In the genomic region with DNA sequence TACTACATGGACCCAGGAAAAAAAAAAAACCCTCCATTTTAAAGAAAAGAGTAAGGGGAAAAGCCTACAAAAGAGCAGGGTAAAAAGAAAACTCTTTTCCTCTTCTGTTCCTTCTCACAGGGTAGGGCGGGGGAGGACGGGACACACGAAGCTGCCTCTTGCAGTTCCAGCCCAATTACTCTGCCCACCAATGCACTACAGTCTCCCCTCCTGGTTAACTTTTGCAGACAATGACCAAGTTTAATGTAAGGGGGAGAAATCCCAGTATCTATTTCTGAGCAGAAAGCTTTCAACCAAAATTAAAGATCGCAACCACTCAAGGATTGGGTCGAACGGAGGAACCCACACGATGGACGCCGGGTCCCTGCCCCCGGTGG, we compare ENCODE assay signal across 8 cellular contexts. TPM values are rescaled to one million over a fixed set of nuclear protein-coding genes. Genes with fewer than 3 reads are reported as not detected.
DNase-seq lines count a peak whose midpoint lies in the region; ATAC-seq and TF ChIP-seq lines count a peak whose summit lies in the region.

No MANE protein-coding gene starts in this region.

- TF ChIP-seq CTCF in 22Rv1 (IDR thresholded peaks at IDR 0.05) = no peak
- no peak for TF ChIP-seq CTCF in fibroblast of the aortic adventitia (IDR thresholded peaks at IDR 0.05; ENCODE audit: insufficient read depth, low read length)
- TF ChIP-seq CTCF in retinal pigment epithelial cell (conservative IDR thresholded peaks at IDR 0.05; ENCODE audit: low read depth, low read length) = no peak

- peaks cover 38% of the 10 kb centered on the region for H3K4me1 Mint-ChIP-seq in T-helper 17 cell

- H3K27me3 Mint-ChIP-seq in T-helper 17 cell = peaks cover 12% of the 10 kb centered on the region

- H3K27ac ChIP-seq in 22Rv1 = peak overlapping the region; percentile 66; the same call in 1 of the 2 replicates

- H3K4me3 ChIP-seq in GM08714 (ENCODE audit: low read length) (peak overlapping the region; percentile 88), fibroblast of the aortic adventitia (ENCODE audit: low read depth, low read length) (peak overlapping the region; percentile 79), retinal pigment epithelial cell (ENCODE audit: low read length) (peak overlapping the region; percentile 90)

- H3K9me3 ChIP-seq in T-helper 17 cell (ENCODE audit: control insufficient read depth, low read length, poor library complexity, severe bottlenecking) = no peaks in the 10 kb centered on the region

- H3K4me3 Mint-ChIP-seq in T-helper 17 cell = peak overlapping the region; percentile 90

- peaks cover 4% of the 10 kb centered on the region for H3K36me3 Mint-ChIP-seq in T-helper 17 cell (ENCODE audit: low read depth)

- peak overlapping the region; percentile 94 for H3K27ac Mint-ChIP-seq in T-helper 17 cell

- DNase-seq in T-helper 17 cell (no peak), fibroblast of the aortic adventitia (ENCODE audit: low read depth) (peak; percentile 40), retinal pigment epithelial cell (ENCODE audit: low read depth) (no peak), left lobe of liver (ENCODE audit: low spot score) (no peak), amygdala (lab: John Stamatoyannopoulos, UW) (no peak)

- ATAC-seq in T-helper 17 cell (no peak), left lobe of liver (no peak), GM19328 (IDR thresholded peaks at IDR 0.05; ENCODE audit: unreplicated experiment) (no peak)

RNA-seq across cellular contexts. Expression of gene BRD3, which starts 1.3 kb away (rescaled TPM):
- total RNA-seq in T-helper 17 cell (10 to 100 TPM; 31.5 to 44.1 TPM), fibroblast of the aortic adventitia (ENCODE audit: low replicate concordance) (7.4 and 7.5 TPM in 2 replicates), left lobe of liver (24.6 TPM)

RNA-seq across cellular contexts. Expression of gene BRD3OS, which starts 41.3 kb away (rescaled TPM):
- total RNA-seq in T-helper 17 cell = 10 to 100 TPM in 1 of 2 donors, 1 to 10 TPM in 1; 7.7 to 10.2 TPM
- total RNA-seq in fibroblast of the aortic adventitia (ENCODE audit: low replicate concordance) = 11.5 and 26.2 TPM in 2 replicates
- 7.6 TPM for total RNA-seq in left lobe of liver
